Comparison of ENCODE assay signal across 8 cellular contexts in the genomic region with DNA sequence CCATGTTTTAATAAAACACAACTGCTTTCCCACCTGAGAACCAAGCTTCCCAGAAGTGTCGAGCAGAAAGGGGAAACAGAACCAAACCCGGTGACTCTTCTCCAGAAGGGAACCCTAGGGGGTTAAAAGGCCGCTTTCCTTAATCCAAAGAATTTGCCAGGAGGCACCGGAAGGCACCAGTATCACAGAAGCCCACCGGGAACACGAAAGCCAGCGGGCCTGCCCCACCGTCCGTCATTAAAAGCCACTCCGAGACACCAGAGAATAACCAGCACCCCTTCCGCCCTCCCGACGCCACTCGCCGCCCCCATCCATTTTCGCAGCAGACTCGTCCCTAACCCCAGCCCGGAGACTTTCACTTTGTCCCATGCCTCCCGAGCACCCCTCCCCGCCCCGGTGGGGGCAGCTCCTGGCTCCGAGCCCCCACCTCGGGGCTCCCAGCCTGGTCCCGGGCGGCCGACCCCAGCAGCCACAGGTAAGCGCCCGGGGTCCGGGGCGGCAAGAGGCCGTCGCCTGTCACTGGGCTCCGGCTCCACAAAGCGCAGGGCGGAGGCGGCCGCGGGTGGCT.
DNase-seq lines count a peak whose midpoint lies in the region; ATAC-seq and TF ChIP-seq lines count a peak whose summit lies in the region.

No MANE protein-coding gene starts in this region.

- H3K27me3 Mint-ChIP-seq in activated CD4-positive, alpha-beta memory T cell treated with anti-CD3 and anti-CD28 coated beads, Interleukin-2, amount 10 ng/mL, durations not matched to agents 7 days and 5 days, result no peaks in the 10 kb centered on the region

- TF ChIP-seq EP300 in neural cell (conservative IDR thresholded peaks at IDR 0.05; ENCODE audit: poor library complexity, severe bottlenecking), result no peak

- H3K27ac ChIP-seq in C4-2B (peak overlapping the region; percentile 99), neural cell (ENCODE audit: low read length) (peak overlapping the region; percentile 49)

- TF ChIP-seq RAD21 in neural cell (conservative IDR thresholded peaks at IDR 0.05), result no peak

- DNase-seq in HT1080 (ENCODE audit: low read depth) (peak; percentile 12), erythroblast (lab: John Stamatoyannopoulos, UW) (peak; percentile 49 to 68), Ammon's horn (ENCODE audit: low spot score) (no peak)
- DNase-seq in activated CD4-positive, alpha-beta memory T cell treated with anti-CD3 and anti-CD28 coated beads, Interleukin-2, amount 10 ng/mL, durations not matched to agents 7 days and 5 days, result peak; percentile 41

- no peaks in the 10 kb centered on the region for H3K9me3 ChIP-seq in neural cell (ENCODE audit: low read length)

- TF ChIP-seq POLR2A in erythroblast (IDR thresholded peaks at IDR 0.05; ENCODE audit: low read length), result no peak

- H3K36me3 ChIP-seq in neural cell (ENCODE audit: insufficient read depth, low read length), result no peaks in the 10 kb centered on the region

- CTCF ChIA-PET in activated CD4-positive, alpha-beta memory T cell treated with anti-CD3 and anti-CD28 coated beads, Interleukin-2, amount 10 ng/mL, durations not matched to agents 7 days and 5 days (lab: Charles Lee), result interaction anchor here (4.3 kb wide), 1 partner anchor 14 kb away, joined by 21 read pairs; no protein-coding TSS in a partner anchor

- H3K4me1 Mint-ChIP-seq in activated CD4-positive, alpha-beta memory T cell treated with anti-CD3 and anti-CD28 coated beads, Interleukin-2, amount 10 ng/mL, durations not matched to agents 7 days and 5 days, result peaks cover 44% of the 10 kb centered on the region

- peaks cover 22% of the 10 kb centered on the region for H4K20me1 ChIP-seq in neural cell (ENCODE audit: insufficient read depth)

- POLR2A ChIA-PET in activated CD4-positive, alpha-beta memory T cell treated with anti-CD3 and anti-CD28 coated beads, Interleukin-2, amount 10 ng/mL, durations not matched to agents 7 days and 5 days (lab: Charles Lee), result interaction anchor here (1.0 to 2.3 kb wide), 7 partner anchors 8 to 181 kb away, joined by 3 to 10 read pairs (median 4); no protein-coding TSS in a partner anchor

- no peak overlapping the region for H2AFZ ChIP-seq in neural cell (ENCODE audit: low read depth, low read length)

- ATAC-seq in HG03139 (IDR thresholded peaks at IDR 0.05; ENCODE audit: unreplicated experiment) (no peak), HG02970 (IDR thresholded peaks at IDR 0.05; ENCODE audit: low FRiP score, unreplicated experiment) (no peak)

- H3K9me2 ChIP-seq in neural cell (ENCODE audit: insufficient read depth, low read length), result no peaks in the 10 kb centered on the region

- no peaks in the 10 kb centered on the region for H3K9me3 Mint-ChIP-seq in activated CD4-positive, alpha-beta memory T cell treated with anti-CD3 and anti-CD28 coated beads, Interleukin-2, amount 10 ng/mL, durations not matched to agents 7 days and 5 days

- peak overlapping the region; percentile 74 for H3K4me3 ChIP-seq in neural cell (ENCODE audit: low read length)

- no peak overlapping the region for H3K4me3 Mint-ChIP-seq in activated CD4-positive, alpha-beta memory T cell treated with anti-CD3 and anti-CD28 coated beads, Interleukin-2, amount 10 ng/mL, durations not matched to agents 7 days and 5 days

- no peaks in the 10 kb centered on the region for H3K27me3 ChIP-seq in neural cell (ENCODE audit: insufficient read depth, low read depth, low read length)

- peak overlapping the region; percentile 57 for H3K4me2 ChIP-seq in neural cell (ENCODE audit: low read length)

- TF ChIP-seq CTCF in C4-2B (conservative IDR thresholded peaks at IDR 0.05), result no peak
- TF ChIP-seq CTCF in neural cell (IDR thresholded peaks at IDR 0.05; ENCODE audit: poor library complexity, severe bottlenecking), result no peak

- H3K36me3 Mint-ChIP-seq in activated CD4-positive, alpha-beta memory T cell treated with anti-CD3 and anti-CD28 coated beads, Interleukin-2, amount 10 ng/mL, durations not matched to agents 7 days and 5 days (ENCODE audit: low read depth), result peaks cover 14% of the 10 kb centered on the region

- no peak overlapping the region for H3K27ac Mint-ChIP-seq in activated CD4-positive, alpha-beta memory T cell treated with anti-CD3 and anti-CD28 coated beads, Interleukin-2, amount 10 ng/mL, durations not matched to agents 7 days and 5 days

- peaks cover 25% of the 10 kb centered on the region for H3K79me2 ChIP-seq in neural cell (replicated peaks; ENCODE audit: insufficient read depth, low read length)

- peaks cover 4% of the 10 kb centered on the region for H3F3A ChIP-seq in neural cell (ENCODE audit: insufficient read depth, low read length, poor library complexity, severe bottlenecking)

- H3K9ac ChIP-seq in neural cell (ENCODE audit: low read length), result peak overlapping the region; percentile 71

TF ChIP-seq in neural cell, 6 proteins besides CTCF, POLR2A, EP300 and RAD21:
- TF ChIP-seq EZH2 (IDR thresholded peaks at IDR 0.05; ENCODE audit: borderline replicate concordance, insufficient read depth, low read length, poor library complexity, severe bottlenecking) (no peak), POLR2AphosphoS5 (IDR thresholded peaks at IDR 0.05) (no peak), SMC3 (conservative IDR thresholded peaks at IDR 0.05; ENCODE audit: poor library complexity) (no peak), MXI1 (conservative IDR thresholded peaks at IDR 0.05; ENCODE audit: poor library complexity, severe bottlenecking) (no peak)
